Comparison of ENCODE assay signal across 1 cellular context in genomic region chr16:57530104-57530522, GRCh38.
TF ChIP-seq lines count a peak whose summit lies in the region.

No MANE protein-coding gene starts in this region.

TF ChIP-seq in K562, 482 proteins besides CTCF, POLR2A, EP300 and RAD21:
- TF ChIP-seq VEZF1 (CRISPR knock-in tag; IDR thresholded peaks at IDR 0.05) = peak; percentile 34
- TF ChIP-seq ETV1 (tag; conservative IDR thresholded peaks at IDR 0.05; ENCODE audit: low read depth) = peak; percentile 85
- peak in 1 of 2 experiments; percentile 15 for TF ChIP-seq E2F6 (IDR thresholded peaks at IDR 0.05; ENCODE audit: borderline replicate concordance in 1 of 2, extremely low read depth in 1 of 2, insufficient read depth in 1 of 2, insufficient read length in 1 of 2, low read depth in 1 of 2, low read length in 1 of 2, poor library complexity in 1 of 2, severe bottlenecking in 1 of 2)
- no peak for TF ChIP-seq KLF10 (CRISPR knock-in tag; IDR thresholded peaks at IDR 0.05)
- peak; percentile 29; the same call in 1 of the 2 replicates for TF ChIP-seq NFE2 (IDR thresholded peaks at IDR 0.05; ENCODE audit: low read depth)
- TF ChIP-seq DPF2 (IDR thresholded peaks at IDR 0.05) = 0 out of 2 replicates have a peak, but pooled peaks have one; percentile 26
- TF ChIP-seq ATF3 (IDR thresholded peaks at IDR 0.05) = peak; percentile 65
- no peak for TF ChIP-seq ATF3 (CRISPR knock-in tag; conservative IDR thresholded peaks at IDR 0.05)
- peak in 1 of 2 experiments; percentile 47; a peak in 1 of 4 replicates for TF ChIP-seq RCOR1 (IDR thresholded peaks at IDR 0.05; ENCODE audit: borderline replicate concordance in 1 of 2, low read depth in 2 of 2, low read length in 2 of 2)
- no peak for TF ChIP-seq IRF1 (CRISPR knock-in tag; IDR thresholded peaks at IDR 0.05; ENCODE audit: borderline replicate concordance)
- 0 out of 2 replicates have a peak, but pooled peaks have one; percentile 44 for TF ChIP-seq CTBP1 (IDR thresholded peaks at IDR 0.05; ENCODE audit: borderline replicate concordance)
- TF ChIP-seq HDAC1 (IDR thresholded peaks at IDR 0.05) = no peak
- peak; percentile 61 for TF ChIP-seq GABPA (tag; conservative IDR thresholded peaks at IDR 0.05; ENCODE audit: low read depth)
- TF ChIP-seq NCOA2 (IDR thresholded peaks at IDR 0.05; ENCODE audit: partially characterized antibody in 2 of 2) = no peak
- TF ChIP-seq TCF7 (IDR thresholded peaks at IDR 0.05; ENCODE audit: borderline replicate concordance) = no peak
- TF ChIP-seq ZBTB40 (IDR thresholded peaks at IDR 0.05) = 0 out of 2 replicates have a peak, but pooled peaks have one; percentile 49
- TF ChIP-seq ZBTB40 (CRISPR knock-in tag; IDR thresholded peaks at IDR 0.05) = no peak
- TF ChIP-seq FOSL1 (tag; conservative IDR thresholded peaks at IDR 0.05) = peak; percentile 68
- TF ChIP-seq L3MBTL2 (IDR thresholded peaks at IDR 0.05) = 0 out of 2 replicates have a peak, but pooled peaks have one; percentile 13
- peak; percentile 84 for TF ChIP-seq JUND (IDR thresholded peaks at IDR 0.05; ENCODE audit: borderline replicate concordance, low read depth, low read length)
- TF ChIP-seq JUND (tag; IDR thresholded peaks at IDR 0.05; ENCODE audit: borderline replicate concordance, low read depth, low read length) = peak; percentile 72; the same call in 2 of the 3 replicates
TF ChIP-seq in K562: peak in this region for 13.
